Comparison of ENCODE assay signal across 1 cellular context in genomic region chr19:571127-571974, GRCh38.
A peak's percentile ranks its signal among the peaks of the same experiment; 100 is the strongest.
TF ChIP-seq lines count a peak whose summit lies in the region.

No MANE protein-coding gene starts in this region.

TF ChIP-seq in WTC11, 78 proteins besides CTCF, POLR2A, EP300 and RAD21 (continued from another document):
- TF ChIP-seq E2F4 (CRISPR knock-in tag; IDR thresholded peaks at IDR 0.05; ENCODE audit: borderline replicate concordance, low read depth), result 0 out of 2 replicates have a peak, but pooled peaks have one; percentile 69
- TF ChIP-seq ATF1 (CRISPR knock-in tag; IDR thresholded peaks at IDR 0.05), result no peak
- no peak for TF ChIP-seq NFE2L1 (CRISPR knock-in tag; IDR thresholded peaks at IDR 0.05)
